Comparison of ENCODE assay signal across 27 cellular contexts in the genomic region with DNA sequence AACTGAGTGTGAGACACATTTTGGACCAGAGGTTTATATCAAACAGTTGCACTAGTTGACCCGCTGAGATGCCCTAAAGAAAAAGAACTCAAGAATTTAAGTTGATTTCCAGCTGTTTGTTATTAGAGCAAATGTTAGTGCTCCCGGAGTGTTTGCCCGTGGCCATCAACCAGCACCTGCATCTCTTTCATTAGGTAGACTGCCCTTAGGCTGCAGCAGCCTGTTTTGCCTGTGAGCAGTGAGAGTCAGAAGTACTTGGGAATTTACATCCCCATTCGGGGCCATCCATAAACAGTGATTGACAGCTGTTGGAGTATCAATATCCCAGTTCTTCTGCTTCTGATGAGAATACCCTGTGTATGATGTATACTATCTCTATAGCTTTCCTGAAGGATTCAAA.
"Had no signal": no experiment of that assay in that cellular context is flagged by ENCODE, and none has a peak within 500 bp of the region (broad histone marks: within the 10 kb centered on the region; RNA-seq: fewer than 3 reads in every experiment).

No MANE protein-coding gene starts in this region.

- DNase-seq: activated CD4-positive, alpha-beta memory T cell treated with anti-CD3 and anti-CD28 coated beads for 36 hours; activated CD4-positive, alpha-beta T cell treated with anti-CD3 and anti-CD28 coated beads, Interleukin-2, amount 10 ng/mL, durations not matched to agents 7 days and 5 days; activated CD4-positive, CD25-positive, alpha-beta regulatory T cell; activated CD8-positive, alpha-beta memory T cell treated with anti-CD3 and anti-CD28 coated beads for 24 hours; activated effector memory CD4-positive, alpha-beta T cell treated with anti-CD3 and anti-CD28 coated beads, Interleukin-2, amount 50 U/mL, for 16 hours; activated naive CD4-positive, alpha-beta T cell treated with Interleukin-2 at 50 U/mL for 16 hours; activated naive CD8-positive, alpha-beta T cell treated with anti-CD3 and anti-CD28 coated beads, Interleukin-2, amount 50 U/mL, for 24 hours; activated T-cell treated with anti-CD3 and anti-CD28 coated beads, Interleukin-2, amount 50 U/mL, for 4 hours; amniotic stem cell; brain microvascular endothelial cell; MG63; MV-4-11; NCI-H1092 treated with DMSO at 0.1 percent for 48 hours; NCI-H1694; NCI-H2029 treated with DMSO at 0.1 percent for 48 hours; NCI-H345; NCI-H510A; NCI-H748 treated with DMSO at 0.1 percent for 48 hours; RPMI8226; T-cell; T-helper 2 cell; T1000 had no signal

- H3K36me3 Mint-ChIP-seq: activated CD4-positive, alpha-beta memory T cell treated with anti-CD3 and anti-CD28 coated beads for 36 hours; activated naive CD4-positive, alpha-beta T cell treated with anti-CD3 and anti-CD28 coated beads, Interleukin-2, amount 50 U/mL, for 72 hours; T-cell had no signal

- H3K27me3 Mint-ChIP-seq: activated CD4-positive, alpha-beta memory T cell treated with anti-CD3 and anti-CD28 coated beads for 36 hours; activated CD4-positive, alpha-beta T cell treated with anti-CD3 and anti-CD28 coated beads, Interleukin-2, amount 10 ng/mL, durations not matched to agents 7 days and 5 days had no signal

- H3K36me3 ChIP-seq: brain microvascular endothelial cell, cardiac muscle cell, MG63 had no signal

- H3K9me3 Mint-ChIP-seq: activated CD4-positive, alpha-beta memory T cell treated with anti-CD3 and anti-CD28 coated beads for 36 hours; activated CD4-positive, alpha-beta T cell treated with anti-CD3 and anti-CD28 coated beads, Interleukin-2, amount 10 ng/mL, durations not matched to agents 7 days and 5 days; activated naive CD4-positive, alpha-beta T cell treated with anti-CD3 and anti-CD28 coated beads, Interleukin-2, amount 50 U/mL, for 72 hours; activated naive CD8-positive, alpha-beta T cell treated with anti-CD3 and anti-CD28 coated beads, Interleukin-2, amount 50 U/mL, for 24 hours; activated T-cell treated with anti-CD3 and anti-CD28 coated beads, Interleukin-2, amount 50 U/mL, for 4 hours; T-cell had no signal

- H3K9me3 ChIP-seq: MG63 had no signal

- ATAC-seq: activated naive CD4-positive, alpha-beta T cell treated with anti-CD3 and anti-CD28 coated beads, Interleukin-2, amount 50 U/mL, for 72 hours; activated naive CD8-positive, alpha-beta T cell treated with anti-CD3 and anti-CD28 coated beads, Interleukin-2, amount 50 U/mL, for 24 hours; activated T-cell treated with anti-CD3 and anti-CD28 coated beads, Interleukin-2, amount 50 U/mL, for 4 hours; Panc1; Right ventricle myocardium inferior; T-cell had no signal

- H3K27me3 ChIP-seq: brain microvascular endothelial cell, cardiac muscle cell, MG63 had no signal

- H3K4me3 ChIP-seq: cardiac muscle cell, MG63, SK-N-MC had no signal

- H3K4me1 Mint-ChIP-seq: activated CD4-positive, alpha-beta T cell treated with anti-CD3 and anti-CD28 coated beads, Interleukin-2, amount 10 ng/mL, durations not matched to agents 7 days and 5 days; activated naive CD8-positive, alpha-beta T cell treated with anti-CD3 and anti-CD28 coated beads, Interleukin-2, amount 50 U/mL, for 24 hours; T-cell had no signal

- H3K4me3 Mint-ChIP-seq: activated CD4-positive, alpha-beta memory T cell treated with anti-CD3 and anti-CD28 coated beads for 36 hours; activated CD4-positive, alpha-beta T cell treated with anti-CD3 and anti-CD28 coated beads, Interleukin-2, amount 10 ng/mL, durations not matched to agents 7 days and 5 days; activated naive CD8-positive, alpha-beta T cell treated with anti-CD3 and anti-CD28 coated beads, Interleukin-2, amount 50 U/mL, for 24 hours; activated T-cell treated with anti-CD3 and anti-CD28 coated beads, Interleukin-2, amount 50 U/mL, for 4 hours; T-cell had no signal

- H3K27ac Mint-ChIP-seq: activated CD4-positive, alpha-beta memory T cell treated with anti-CD3 and anti-CD28 coated beads for 36 hours; activated CD4-positive, alpha-beta T cell treated with anti-CD3 and anti-CD28 coated beads, Interleukin-2, amount 10 ng/mL, durations not matched to agents 7 days and 5 days; activated naive CD4-positive, alpha-beta T cell treated with anti-CD3 and anti-CD28 coated beads, Interleukin-2, amount 50 U/mL, for 72 hours; activated naive CD8-positive, alpha-beta T cell treated with anti-CD3 and anti-CD28 coated beads, Interleukin-2, amount 50 U/mL, for 24 hours; T-cell had no signal

- H3K27ac ChIP-seq: brain microvascular endothelial cell, cardiac muscle cell, SK-N-MC had no signal
